8 cellular contexts compared by ENCODE assay signal in genomic region chr13:44435142-44435982, GRCh38.
A peak's percentile ranks its signal among the peaks of the same experiment; 100 is the strongest.
DNase-seq lines count a peak whose midpoint lies in the region; ATAC-seq and TF ChIP-seq lines count a peak whose summit lies in the region.

No MANE protein-coding gene starts in this region.

- H3K27me3 ChIP-seq in BLaER1 treated with 17β-estradiol and CSF1 and Interleukin-3, amounts not matched to agents 10 nM and 100 nM: no peaks in the 10 kb centered on the region
- no peaks in the 10 kb centered on the region for H3K27me3 ChIP-seq in mesendoderm (ENCODE audit: insufficient read depth, low read length, poor library complexity)

- DNase-seq in OCI-LY7 (ENCODE audit: low spot score): peak; percentile 90
- DNase-seq in activated T-cell treated with anti-CD3 and anti-CD28 coated beads for 24 hours (ENCODE audit: low read depth): peak; percentile 88
- peak; percentile 97 for DNase-seq in endothelial cell (ENCODE audit: low spot score)
- DNase-seq in mesendoderm: peak; percentile 100
- peak; percentile 76 for DNase-seq in stimulated activated CD8-positive, alpha-beta memory T cell treated with anti-CD3 and anti-CD28 coated beads, Interleukin-12 subunit alpha, Interleukin-12 subunit beta, amount 100 ng/mL, for 1 hour (ENCODE audit: low read depth)

- H3K4me3 ChIP-seq in BLaER1 treated with 17β-estradiol and CSF1 and Interleukin-3, amounts not matched to agents 10 nM and 100 nM: peak overlapping the region; percentile 61 to 95 (median 78)
- H3K4me3 ChIP-seq in OCI-LY7 (ENCODE audit: low read depth, low read length, poor library complexity, severe bottlenecking) (peak overlapping the region; percentile 66), mesendoderm (ENCODE audit: low read length) (peak overlapping the region; percentile 92)

- H3K4me2 ChIP-seq in BLaER1 treated with 17β-estradiol and CSF1 and Interleukin-3, amounts not matched to agents 10 nM and 100 nM: peak overlapping the region; percentile 76 to 95 (median 86)
- H3K4me2 ChIP-seq in OCI-LY7 (ENCODE audit: low read length) (peak overlapping the region; percentile 79), mesendoderm (ENCODE audit: low read length) (peak overlapping the region; percentile 59)

- H3K9me3 Mint-ChIP-seq in endothelial cell (ENCODE audit: unreplicated experiment): no peaks in the 10 kb centered on the region

- peaks cover 8% of the 10 kb centered on the region for H3K27me3 Mint-ChIP-seq in endothelial cell (ENCODE audit: unreplicated experiment)

- peak overlapping the region; percentile 86 to 98 (median 95) for H3K9ac ChIP-seq in BLaER1 treated with 17β-estradiol and CSF1 and Interleukin-3, amounts not matched to agents 10 nM and 100 nM
- H3K9ac ChIP-seq in mesendoderm (ENCODE audit: low read length): peak overlapping the region; percentile 96

- H3K9me2 ChIP-seq in OCI-LY7 (ENCODE audit: insufficient read depth, low read length): no peaks in the 10 kb centered on the region

- peak overlapping the region; percentile 38 for H2BK15ac ChIP-seq in mesendoderm (replicated peaks; ENCODE audit: low read depth)

- H4K5ac ChIP-seq in mesendoderm (ENCODE audit: low read length): no peak overlapping the region

- H3K23ac ChIP-seq in mesendoderm (ENCODE audit: low read length): no peak overlapping the region

- H3K79me2 ChIP-seq in OCI-LY7 (ENCODE audit: insufficient read depth, low read depth, low read length): no peaks in the 10 kb centered on the region
- peaks cover 18% of the 10 kb centered on the region for H3K79me2 ChIP-seq in mesendoderm (ENCODE audit: control insufficient read depth, insufficient read depth, low read length)

- H3K56ac ChIP-seq in mesendoderm (ENCODE audit: low read length): peak overlapping the region; percentile 90

- peak overlapping the region; percentile 98 for H3K27ac Mint-ChIP-seq in endothelial cell (ENCODE audit: unreplicated experiment)

- peak; percentile 66; the same call in 1 of the 2 replicates for TF ChIP-seq EP300 in Ishikawa (IDR thresholded peaks at IDR 0.05; ENCODE audit: borderline replicate concordance)

- H3K4ac ChIP-seq in mesendoderm (ENCODE audit: low read depth, low read length): peak overlapping the region; percentile 100

- H4K20me1 ChIP-seq in BLaER1 treated with 17β-estradiol and CSF1 and Interleukin-3, amounts not matched to agents 10 nM and 100 nM: peaks cover 3 to 33% (median 23%) of the 10 kb centered on the region in 11 experiments; a peak in 17 of 22 replicates
- H4K20me1 ChIP-seq in OCI-LY7 (ENCODE audit: insufficient read depth, low read length): no peaks in the 10 kb centered on the region

- CTCF ChIA-PET in OCI-LY7 (lab: Charles Lee; ENCODE audit: unreplicated experiment): interaction anchor here (0.6 to 0.9 kb wide), 4 partner anchors 28 to 194 kb away, joined by 3 to 27 read pairs (median 5); no protein-coding TSS in a partner anchor

- peak overlapping the region; percentile 57; the same call in 1 of the 2 replicates for H2AFZ ChIP-seq in OCI-LY7 (ENCODE audit: low read length)

- no peak for TF ChIP-seq RAD21 in Ishikawa (IDR thresholded peaks at IDR 0.05; ENCODE audit: low read depth)

- intact Hi-C loops in OCI-LY7 (cut with micrococcal nuclease; ENCODE audit: unreplicated experiment): loop anchor here (5.0 kb wide), 1 partner anchor 293 kb away; no protein-coding TSS in a partner anchor

- H3K4me1 Mint-ChIP-seq in endothelial cell (ENCODE audit: unreplicated experiment): peaks cover 23% of the 10 kb centered on the region

- H3K9me3 ChIP-seq in BLaER1 treated with 17β-estradiol and CSF1 and Interleukin-3, amounts not matched to agents 10 nM and 100 nM (replicated peaks in 1 of 11): no peaks in the 10 kb centered on the region
- no peaks in the 10 kb centered on the region for H3K9me3 ChIP-seq in OCI-LY7 (ENCODE audit: low read length)

- H3K27ac ChIP-seq in BLaER1 treated with 17β-estradiol and CSF1 and Interleukin-3, amounts not matched to agents 10 nM and 100 nM: peak overlapping the region; percentile 67 to 99 (median 96)
- H3K27ac ChIP-seq in OCI-LY7 (ENCODE audit: low read depth, low read length, poor library complexity, severe bottlenecking) (peak overlapping the region; percentile 21), mesendoderm (ENCODE audit: low read depth, low read length) (peak overlapping the region; percentile 93)

- H3K4me1 ChIP-seq in BLaER1 treated with 17β-estradiol and CSF1 and Interleukin-3, amounts not matched to agents 10 nM and 100 nM: peaks cover 32 to 51% (median 42%) of the 10 kb centered on the region in 10 experiments
- H3K4me1 ChIP-seq in OCI-LY7 (ENCODE audit: insufficient read depth, low read length, poor library complexity, severe bottlenecking) (peaks cover 17% of the 10 kb centered on the region), mesendoderm (ENCODE audit: control insufficient read depth, low read depth, low read length) (peaks cover 2% of the 10 kb centered on the region)

- peaks cover 9 to 25% (median 21%) of the 10 kb centered on the region in 11 experiments for H3K36me3 ChIP-seq in BLaER1 treated with 17β-estradiol and CSF1 and Interleukin-3, amounts not matched to agents 10 nM and 100 nM
- peaks cover 11% of the 10 kb centered on the region; the same call in 1 of the 2 replicates for H3K36me3 ChIP-seq in OCI-LY7 (ENCODE audit: insufficient read depth, low read length)
- H3K36me3 ChIP-seq in mesendoderm (ENCODE audit: control insufficient read depth, insufficient read depth, low read length): peaks cover 5% of the 10 kb centered on the region

- POLR2A ChIA-PET in OCI-LY7 (lab: Charles Lee): interaction anchor here (0.6 to 0.7 kb wide), 8 partner anchors 11 to 787 kb away, joined by 3 to 9 read pairs (median 4); no protein-coding TSS in a partner anchor

- peak; percentile 78 for ATAC-seq in GM21360 (IDR thresholded peaks at IDR 0.05; ENCODE audit: unreplicated experiment)

- WGBS in mesendoderm (ENCODE audit: extremely low coverage, insufficient coverage, low lambda C conversion rate): no CpG with 5 or more reads among the region's 54 CpGs

- H2BK5ac ChIP-seq in mesendoderm (ENCODE audit: low read length): peak overlapping the region; percentile 59

- peak overlapping the region; percentile 91 for H4K8ac ChIP-seq in mesendoderm (ENCODE audit: low read depth, low read length)

- H3K79me1 ChIP-seq in mesendoderm (ENCODE audit: low read length): peaks cover 10% of the 10 kb centered on the region

- no peak overlapping the region for H2AK5ac ChIP-seq in mesendoderm (ENCODE audit: low read length)

- peaks cover 5% of the 10 kb centered on the region for H3K36me3 Mint-ChIP-seq in endothelial cell (ENCODE audit: low read depth, unreplicated experiment)

- TSS peak; percentile 79 for BruUV-seq in OCI-LY7 (replicated peaks; lab: Mats Ljungman, UMichigan)

- peak overlapping the region; percentile 99 for H3K18ac ChIP-seq in mesendoderm (ENCODE audit: low read length)

- peak overlapping the region; percentile 99 for H2BK120ac ChIP-seq in mesendoderm (ENCODE audit: low read depth, low read length)

- H3K4me3 Mint-ChIP-seq in endothelial cell (ENCODE audit: unreplicated experiment): peak overlapping the region; percentile 98

- TF ChIP-seq CTCF in OCI-LY7 (conservative IDR thresholded peaks at IDR 0.05; ENCODE audit: low read length) (no peak), endothelial cell (IDR thresholded peaks at IDR 0.05; ENCODE audit: unreplicated experiment) (no peak)

TF ChIP-seq in Ishikawa, 13 proteins besides CTCF, POLR2A, EP300 and RAD21:
- TF ChIP-seq EGR1 (IDR thresholded peaks at IDR 0.05) (no peak), YY1 (IDR thresholded peaks at IDR 0.05; ENCODE audit: low read depth) (0 out of 2 replicates have a peak, but pooled peaks have one; percentile 5), TEAD4 (IDR thresholded peaks at IDR 0.05) (no peak), USF1 (IDR thresholded peaks at IDR 0.05) (no peak), TAF1 (IDR thresholded peaks at IDR 0.05; ENCODE audit: low read depth) (peak; percentile 30; the same call in 1 of the 2 replicates), REST (IDR thresholded peaks at IDR 0.05; ENCODE audit: low read depth) (no peak), ZBTB7A (IDR thresholded peaks at IDR 0.05; ENCODE audit: low read depth) (no peak), MAX (IDR thresholded peaks at IDR 0.05) (peak; percentile 29; the same call in 1 of the 2 replicates), CREB1 (IDR thresholded peaks at IDR 0.05; ENCODE audit: low read depth) (peak; percentile 82), FOXM1 (IDR thresholded peaks at IDR 0.05; ENCODE audit: borderline replicate concordance, low read depth) (no peak)
TF ChIP-seq in Ishikawa: peak in this region for 4.

Comparison
In these comparisons a context has a peak if more than half of its experiments do, and no peak if none do; other contexts are left out.
1. Peak in every context shown above with its lines: DNase-seq, ATAC-seq, H3K4me3 ChIP-seq and H3K27ac ChIP-seq.
2. H3K27ac ChIP-seq: peak in every context shown above with its lines; median percentile 96 in BLaER1 treated with 17β-estradiol and CSF1 and Interleukin-3, amounts not matched to agents 10 nM and 100 nM; 93 in mesendoderm; 21 in OCI-LY7.